In genomic region chr3:172607305-172608121, GRCh38 we compare ENCODE assay signal across 10 cellular contexts.
DNase-seq lines count a peak whose midpoint lies in the region; ATAC-seq and TF ChIP-seq lines count a peak whose summit lies in the region.
"Had no signal": no experiment of that assay in that cellular context is flagged by ENCODE, and none has a peak within 500 bp of the region (broad histone marks: within the 10 kb centered on the region; RNA-seq: fewer than 3 reads in every experiment).

No MANE protein-coding gene starts in this region.

- no peaks in the 10 kb centered on the region for H3K4me1 Mint-ChIP-seq in activated T-helper 17 cell treated with anti-CD3 and anti-CD28 coated beads, Interleukin-2, amount 50 U/mL, for 72 hours
- no peaks in the 10 kb centered on the region for H3K4me1 Mint-ChIP-seq in effector memory CD8-positive, alpha-beta T cell (ENCODE audit: low read depth in 2 of 2)

- peaks cover 5% of the 10 kb centered on the region for H3K9me3 Mint-ChIP-seq in activated T-helper 17 cell treated with anti-CD3 and anti-CD28 coated beads, Interleukin-2, amount 50 U/mL, for 72 hours
- H3K9me3 Mint-ChIP-seq in effector memory CD8-positive, alpha-beta T cell: no peaks in the 10 kb centered on the region

- WGBS in heart left ventricle, 4 donors: 51 to 72% (median 66%) methylated on average over 2 of the region's 2 CpGs
- WGBS in iPS DF 6.9 (ENCODE audit: insufficient coverage, insufficient read length): no CpG with 5 or more reads among the region's 2 CpGs

- no peaks in the 10 kb centered on the region for H3K36me3 Mint-ChIP-seq in activated T-helper 17 cell treated with anti-CD3 and anti-CD28 coated beads, Interleukin-2, amount 50 U/mL, for 72 hours (ENCODE audit: low read depth)
- H3K36me3 Mint-ChIP-seq in effector memory CD8-positive, alpha-beta T cell (ENCODE audit: insufficient read depth): no peaks in the 10 kb centered on the region

- H3K9me3 ChIP-seq in heart left ventricle: peaks cover 0 to 3% (median 0%) of the 10 kb centered on the region in 12 donors
- H3K9me3 ChIP-seq in iPS DF 6.9 (ENCODE audit: control insufficient read depth, insufficient read depth, low read length): no peaks in the 10 kb centered on the region
- H3K9me3 ChIP-seq in upper lobe of right lung: no peaks in the 10 kb centered on the region

- no peak for TF ChIP-seq POLR2A in heart left ventricle (IDR thresholded peaks at IDR 0.05)

- H3K27ac ChIP-seq in heart left ventricle: peak overlapping the region in 10 of 12 donors; percentile 8 to 83 (median 48)
- H3K27ac ChIP-seq in iPS DF 6.9 (ENCODE audit: low read length): no peak overlapping the region
- peak overlapping the region; percentile 33 for H3K27ac ChIP-seq in upper lobe of right lung
- peak overlapping the region in 1 of 2 donors; percentile 12 for H3K27ac ChIP-seq in coronary artery

- TF ChIP-seq CTCF in heart left ventricle (IDR thresholded peaks at IDR 0.05): no peak
- TF ChIP-seq CTCF in upper lobe of right lung (IDR thresholded peaks at IDR 0.05): no peak
- no peak for TF ChIP-seq CTCF in coronary artery (IDR thresholded peaks at IDR 0.05)

- DNase-seq in heart left ventricle: no peak
- DNase-seq in Right ventricle myocardium inferior (ENCODE audit: missing footprints): no peak
- peak; percentile 43 for DNase-seq in iPS DF 6.9 (ENCODE audit: low read depth, low spot score)
- no peak for DNase-seq in upper lobe of right lung
- DNase-seq in coronary artery (ENCODE audit: low spot score): no peak
- no peak for DNase-seq in effector memory CD8-positive, alpha-beta T cell
- DNase-seq: DMS53, substantia nigra had no signal

- H3K4me3 Mint-ChIP-seq in activated T-helper 17 cell treated with anti-CD3 and anti-CD28 coated beads, Interleukin-2, amount 50 U/mL, for 72 hours: no peak overlapping the region
- no peak overlapping the region for H3K4me3 Mint-ChIP-seq in effector memory CD8-positive, alpha-beta T cell

- peaks cover 0 to 23% (median 6%) of the 10 kb centered on the region in 12 donors for H3K4me1 ChIP-seq in heart left ventricle
- H3K4me1 ChIP-seq in iPS DF 6.9 (ENCODE audit: control insufficient read depth, insufficient read depth, low read length): no peaks in the 10 kb centered on the region
- H3K4me1 ChIP-seq in upper lobe of right lung: peaks cover 3% of the 10 kb centered on the region

- H3K27ac Mint-ChIP-seq in activated T-helper 17 cell treated with anti-CD3 and anti-CD28 coated beads, Interleukin-2, amount 50 U/mL, for 72 hours: no peak overlapping the region
- no peak overlapping the region for H3K27ac Mint-ChIP-seq in effector memory CD8-positive, alpha-beta T cell

- peaks cover 4% of the 10 kb centered on the region for H3K27me3 Mint-ChIP-seq in activated T-helper 17 cell treated with anti-CD3 and anti-CD28 coated beads, Interleukin-2, amount 50 U/mL, for 72 hours
- no peaks in the 10 kb centered on the region for H3K27me3 Mint-ChIP-seq in effector memory CD8-positive, alpha-beta T cell

- ATAC-seq in heart left ventricle (peak in 2 of 4 donors; percentile 63 to 70), Right ventricle myocardium inferior (no peak), upper lobe of right lung (no peak), GM21619 (IDR thresholded peaks at IDR 0.05; ENCODE audit: unreplicated experiment) (no peak)
- ATAC-seq in activated T-helper 17 cell treated with anti-CD3 and anti-CD28 coated beads, Interleukin-2, amount 50 U/mL, for 72 hours (replicated peaks): peak; percentile 31
- no peak for ATAC-seq in effector memory CD8-positive, alpha-beta T cell (replicated peaks)

- H3K4me3 ChIP-seq in heart left ventricle: no peak overlapping the region
- no peak overlapping the region for H3K4me3 ChIP-seq in iPS DF 6.9 (ENCODE audit: low read length)
- no peak overlapping the region for H3K4me3 ChIP-seq in upper lobe of right lung
- H3K4me3 ChIP-seq in coronary artery: no peak overlapping the region

- intact Hi-C loops in heart left ventricle (cut with DNase I): no loop called here
- intact Hi-C loops in Right ventricle myocardium inferior (cut with DNase I): no loop called here
- intact Hi-C loops in upper lobe of right lung (cut with DNase I): no loop called here

- H3K36me3 ChIP-seq in heart left ventricle (no peaks in the 10 kb centered on the region), iPS DF 6.9 (ENCODE audit: control insufficient read depth, insufficient read depth, low read length) (no peaks in the 10 kb centered on the region), upper lobe of right lung (no peaks in the 10 kb centered on the region)

- H3K27me3 ChIP-seq in heart left ventricle (no peaks in the 10 kb centered on the region), iPS DF 6.9 (ENCODE audit: control insufficient read depth, insufficient read depth, low read length) (no peaks in the 10 kb centered on the region), upper lobe of right lung (no peaks in the 10 kb centered on the region)
